Comparison of ENCODE assay signal across 10 cellular contexts in the genomic region with DNA sequence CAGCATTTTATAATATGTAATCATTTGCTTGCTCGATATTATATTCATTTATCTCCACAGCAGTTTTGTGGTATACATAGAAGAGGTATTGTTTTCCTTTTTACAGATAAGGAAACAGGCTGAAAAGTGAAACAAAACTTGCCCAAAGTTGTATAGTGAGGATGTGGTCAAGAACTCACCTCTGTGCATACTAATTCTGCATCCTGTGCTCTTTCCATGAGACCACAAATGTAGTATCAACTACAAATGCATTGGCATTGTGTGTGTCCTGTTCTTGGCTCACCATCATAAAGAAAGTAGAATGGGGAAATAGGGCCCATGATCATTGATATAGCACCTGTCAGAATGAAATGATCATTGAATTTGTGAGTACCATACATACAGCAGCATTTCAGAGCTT.
DNase-seq lines count a peak whose midpoint lies in the region; ATAC-seq and TF ChIP-seq lines count a peak whose summit lies in the region.
"Had no signal": no experiment of that assay in that cellular context is flagged by ENCODE, and none has a peak within 500 bp of the region (broad histone marks: within the 10 kb centered on the region; RNA-seq: fewer than 3 reads in every experiment).

No MANE protein-coding gene starts in this region.

- no peaks in the 10 kb centered on the region for H3K79me2 ChIP-seq in DND-41 (ENCODE audit: insufficient read depth, low read length)
- H3K79me2 ChIP-seq in MM.1S (ENCODE audit: low read length) = no peaks in the 10 kb centered on the region

- H3K27ac ChIP-seq in DND-41 (ENCODE audit: low read length) (peak overlapping the region; percentile 91), MM.1S (ENCODE audit: low read length) (no peak overlapping the region), substantia nigra (ENCODE audit: low read depth, low read length, poor library complexity, severe bottlenecking) (no peak overlapping the region)

- H3K9me3 Mint-ChIP-seq in CD14-positive monocyte = peaks cover 10 to 29% (median 17%) of the 10 kb centered on the region in 7 donors

- no peak overlapping the region for H3K4me3 Mint-ChIP-seq in CD14-positive monocyte

- TF ChIP-seq CTCF in DND-41 (IDR thresholded peaks at IDR 0.05; ENCODE audit: borderline replicate concordance, extremely low read depth, low read length, poor library complexity, severe bottlenecking) = no peak
- no peak for TF ChIP-seq CTCF in MM.1S (IDR thresholded peaks at IDR 0.05; ENCODE audit: low read length)
- no peak for TF ChIP-seq CTCF in CD14-positive monocyte (IDR thresholded peaks at IDR 0.05)

- H4K20me1 ChIP-seq in DND-41 (ENCODE audit: insufficient read depth, low read length) = no peaks in the 10 kb centered on the region
- H4K20me1 ChIP-seq in MM.1S (ENCODE audit: insufficient read depth, low read length) = no peaks in the 10 kb centered on the region

- H3K27me3 ChIP-seq in DND-41 (ENCODE audit: insufficient read depth, low read length, poor library complexity) (no peaks in the 10 kb centered on the region), MM.1S (replicated peaks; ENCODE audit: insufficient read depth, low read length) (no peaks in the 10 kb centered on the region)

- H2AFZ ChIP-seq in DND-41 (ENCODE audit: low read depth, low read length) = no peak overlapping the region
- H2AFZ ChIP-seq in MM.1S (ENCODE audit: low read length) = no peak overlapping the region

- H3K4me1 Mint-ChIP-seq in CD14-positive monocyte = no peaks in the 10 kb centered on the region

- H3K4me1 ChIP-seq in DND-41 (ENCODE audit: insufficient read depth, low read length) (peaks cover 23% of the 10 kb centered on the region), MM.1S (ENCODE audit: low read length) (no peaks in the 10 kb centered on the region)

- H3K27ac Mint-ChIP-seq in CD14-positive monocyte = no peak overlapping the region

- intact Hi-C loops in CD14-positive monocyte (cut with micrococcal nuclease) = no loop called here

- no peaks in the 10 kb centered on the region; the same call in 1 of the 2 replicates for H3K36me3 ChIP-seq in DND-41 (ENCODE audit: insufficient read depth, low read length)
- H3K36me3 ChIP-seq in MM.1S (replicated peaks; ENCODE audit: insufficient read depth, low read length) = no peaks in the 10 kb centered on the region

- H3K27me3 Mint-ChIP-seq in CD14-positive monocyte (ENCODE audit: low read depth in 3 of 3) = peaks cover 0 to 6% (median 0%) of the 10 kb centered on the region in 3 donors

- no peak overlapping the region; a peak in 1 of 4 replicates for H3K4me3 ChIP-seq in DND-41 (ENCODE audit: low read depth in 1 of 2, low read length in 2 of 2)
- no peak overlapping the region for H3K4me3 ChIP-seq in MM.1S (ENCODE audit: low read length)

- H3K9me3 ChIP-seq in DND-41 (ENCODE audit: insufficient read depth, low read length, severe bottlenecking) (peaks cover 20% of the 10 kb centered on the region), MM.1S (replicated peaks; ENCODE audit: insufficient read depth, low read length) (no peaks in the 10 kb centered on the region)

- H3F3A ChIP-seq in MM.1S (ENCODE audit: insufficient read depth, low read length) = no peaks in the 10 kb centered on the region

- ATAC-seq in DND-41 (ENCODE audit: insufficient read depth, low read depth) (peak; percentile 96), HG02884 (IDR thresholded peaks at IDR 0.05; ENCODE audit: unreplicated experiment) (peak; percentile 99)
- ATAC-seq: right cardiac atrium had no signal

- H3K9ac ChIP-seq in DND-41 (ENCODE audit: low read depth, low read length) = no peak overlapping the region; the same call in 1 of the 2 replicates
- H3K9ac ChIP-seq in MM.1S (ENCODE audit: low read length) = no peak overlapping the region

- H3K4me2 ChIP-seq in DND-41 (ENCODE audit: insufficient read depth, low read length) (peak overlapping the region; percentile 54), MM.1S (ENCODE audit: low read depth, low read length) (no peak overlapping the region)

- H3K36me3 Mint-ChIP-seq in CD14-positive monocyte = no peaks in the 10 kb centered on the region

- H3K9me2 ChIP-seq in MM.1S (replicated peaks; ENCODE audit: insufficient read depth, low read length) = no peaks in the 10 kb centered on the region

- DNase-seq in DND-41 (peak; percentile 59), GM19240 (ENCODE audit: insufficient read length, low spot score) (peak; percentile 2), MM.1S (peak; percentile 89), NCI-H187 treated with DMSO at 0.1 percent for 48 hours (lab: John Stamatoyannopoulos, UW) (no peak), mucosa of gallbladder (ENCODE audit: low spot score) (no peak), CD14-positive monocyte (ENCODE audit: low spot score) (no peak), substantia nigra (lab: John Stamatoyannopoulos, UW) (no peak)
- DNase-seq: NCI-H1417, right cardiac atrium had no signal

Comparison
In these comparisons a context has a peak if more than half of its experiments do, and no peak if none do; other contexts are left out.
1. DNase-seq: peak in DND-41 (single experiment), GM19240 (single experiment) and MM.1S (single experiment); none in NCI-H187 treated with DMSO at 0.1 percent for 48 hours (single experiment), mucosa of gallbladder (single experiment), CD14-positive monocyte (single experiment) and substantia nigra (0 of 49).